In the genomic region with DNA sequence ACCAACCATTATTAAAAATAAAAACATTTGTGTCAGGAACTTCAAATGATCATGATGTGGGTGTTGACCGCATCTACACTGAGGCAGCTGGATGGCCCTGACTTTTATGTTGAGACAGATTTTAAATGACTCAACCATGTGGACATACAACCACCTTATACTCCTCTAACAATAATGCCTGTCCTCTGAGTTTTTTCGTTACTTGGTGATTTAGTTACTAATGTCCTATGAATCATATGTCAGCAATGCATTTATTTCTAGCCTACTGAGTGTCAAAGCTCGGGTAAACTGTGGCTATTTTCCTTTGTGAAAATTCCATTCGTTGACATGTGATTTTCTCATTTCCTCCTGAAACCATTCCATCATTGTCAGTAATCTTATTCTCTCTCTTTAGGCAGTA, we compare ENCODE assay signal across 14 cellular contexts. TPM values are rescaled to one million over a fixed set of nuclear protein-coding genes. Genes with fewer than 3 reads are reported as not detected.
DNase-seq lines count a peak whose midpoint lies in the region; ATAC-seq, FAIRE-seq and TF ChIP-seq lines count a peak whose summit lies in the region.
"Had no signal": no experiment of that assay in that cellular context is flagged by ENCODE, and none has a peak within 500 bp of the region (broad histone marks: within the 10 kb centered on the region; RNA-seq: fewer than 3 reads in every experiment).

No MANE protein-coding gene starts in this region.

- DNase-seq in ELR (ENCODE audit: low read depth) (peak; percentile 96), RKO (ENCODE audit: low spot score) (peak; percentile 92), epithelial cell of proximal tubule (ENCODE audit: low read depth) (peak; percentile 98), pulmonary artery endothelial cell (ENCODE audit: low read depth, low spot score) (peak; percentile 39), heart left ventricle (no peak), GM12892 (ENCODE audit: insufficient read length) (no peak)
- no peak for DNase-seq in CD8-positive, alpha-beta memory T cell
- DNase-seq: activated CD8-positive, alpha-beta memory T cell treated with anti-CD3 and anti-CD28 coated beads, Interleukin-2, amount 50 U/mL, for 48 hours; body of pancreas; KBM-7; NCI-H2081 treated with DMSO at 0.1 percent for 48 hours; OCI-M1 had no signal

- intact Hi-C loops in heart left ventricle (cut with DNase I), result no loop called here

- H3K27ac Mint-ChIP-seq in CD8-positive, alpha-beta memory T cell, result no peak overlapping the region

- H3K9me3 Mint-ChIP-seq in CD8-positive, alpha-beta memory T cell, result no peaks in the 10 kb centered on the region

- CTCF ChIA-PET in CD8-positive, alpha-beta memory T cell (lab: Charles Lee), result no interaction called here

- H3K27ac ChIP-seq in heart left ventricle, result no peak overlapping the region
- H3K27ac ChIP-seq in CD8-positive, alpha-beta memory T cell (ENCODE audit: low read depth, low read length), result no peak overlapping the region
- H3K27ac ChIP-seq: body of pancreas had no signal

- no peak overlapping the region for H3K4me3 Mint-ChIP-seq in CD8-positive, alpha-beta memory T cell

- no peak for TF ChIP-seq CTCF in epithelial cell of proximal tubule (conservative IDR thresholded peaks at IDR 0.05; ENCODE audit: low read depth, low read length)
- TF ChIP-seq CTCF in heart left ventricle (IDR thresholded peaks at IDR 0.05), result no peak

- H3K9me3 ChIP-seq in heart left ventricle, result no peaks in the 10 kb centered on the region
- no peaks in the 10 kb centered on the region for H3K9me3 ChIP-seq in CD8-positive, alpha-beta memory T cell (ENCODE audit: low read length)
- H3K9me3 ChIP-seq: body of pancreas had no signal

- TF ChIP-seq POLR2A in heart left ventricle (IDR thresholded peaks at IDR 0.05), result no peak
- no peak for TF ChIP-seq POLR2A in GM12892 (IDR thresholded peaks at IDR 0.05; ENCODE audit: low read depth, low read length)

- no peak overlapping the region for H3K4me3 ChIP-seq in epithelial cell of proximal tubule (ENCODE audit: low read depth, low read length)
- no peak overlapping the region for H3K4me3 ChIP-seq in heart left ventricle
- no peak overlapping the region for H3K4me3 ChIP-seq in CD8-positive, alpha-beta memory T cell (ENCODE audit: low read length)
- H3K4me3 ChIP-seq: body of pancreas had no signal

- FAIRE-seq in GM12892 (lab: Jason Lieb, UNC), result no peak
- FAIRE-seq: TTC549 had no signal

- ATAC-seq in heart left ventricle (no peak), HG02870 (IDR thresholded peaks at IDR 0.05; ENCODE audit: unreplicated experiment) (no peak)
- ATAC-seq: body of pancreas had no signal

- H3K4me1 Mint-ChIP-seq in CD8-positive, alpha-beta memory T cell, result no peaks in the 10 kb centered on the region

- H3K36me3 Mint-ChIP-seq in CD8-positive, alpha-beta memory T cell, result no peaks in the 10 kb centered on the region

- POLR2A ChIA-PET in CD8-positive, alpha-beta memory T cell (lab: Charles Lee), result no interaction called here

- H3K4me1 ChIP-seq in heart left ventricle, result no peaks in the 10 kb centered on the region
- no peaks in the 10 kb centered on the region for H3K4me1 ChIP-seq in CD8-positive, alpha-beta memory T cell (ENCODE audit: insufficient read depth, low read length)
- H3K4me1 ChIP-seq: body of pancreas had no signal

- H3K27me3 ChIP-seq in heart left ventricle, result peaks cover 0 to 40% (median 8%) of the 10 kb centered on the region in 9 donors
- peaks cover 10% of the 10 kb centered on the region for H3K27me3 ChIP-seq in CD8-positive, alpha-beta memory T cell (ENCODE audit: insufficient read depth, low read length, poor library complexity, severe bottlenecking)
- H3K27me3 ChIP-seq: body of pancreas had no signal

- peaks cover 15 to 66% of the 10 kb centered on the region in 2 donors for H3K27me3 Mint-ChIP-seq in CD8-positive, alpha-beta memory T cell

- no peaks in the 10 kb centered on the region for H3K36me3 ChIP-seq in heart left ventricle
- no peaks in the 10 kb centered on the region for H3K36me3 ChIP-seq in CD8-positive, alpha-beta memory T cell (ENCODE audit: insufficient read depth, low read length)

- WGBS in heart left ventricle, 4 donors, result 56 to 63% (median 57%) methylated on average over 4 of the region's 4 CpGs

RNA-seq across cellular contexts. Expression of gene NKX2-4, which starts 38.9 kb away (rescaled TPM):
- not detected in 2 replicates for total RNA-seq in epithelial cell of proximal tubule
- not detected in 2 replicates for total RNA-seq in pulmonary artery endothelial cell
- total RNA-seq in heart left ventricle, result not detected
- not detected for polyA plus RNA-seq in heart left ventricle
- not detected for polyA plus RNA-seq in GM12892 (2012; ENCODE audit: missing spikeins)
- total RNA-seq in CD8-positive, alpha-beta memory T cell, result not detected
- polyA plus RNA-seq in CD8-positive, alpha-beta memory T cell, result not detected
- total RNA-seq: body of pancreas had no signal

Comparison
In these comparisons a context has a peak if more than half of its experiments do, and no peak if none do; other contexts are left out.
1. DNase-seq: peak in ELR (single experiment), RKO (single experiment), epithelial cell of proximal tubule (single experiment) and pulmonary artery endothelial cell (single experiment); none in heart left ventricle (0 of 5), GM12892 (single experiment) and CD8-positive, alpha-beta memory T cell (0 of 5).